Comparison of ENCODE assay signal across 21 cellular contexts in genomic region chr7:70015353-70015752, GRCh38.
DNase-seq lines count a peak whose midpoint lies in the region; ATAC-seq, FAIRE-seq and TF ChIP-seq lines count a peak whose summit lies in the region.
"Had no signal": no experiment of that assay in that cellular context is flagged by ENCODE, and none has a peak within 500 bp of the region (broad histone marks: within the 10 kb centered on the region; RNA-seq: fewer than 3 reads in every experiment).

No MANE protein-coding gene starts in this region.

- no peak for ATAC-seq in GM21526 (IDR thresholded peaks at IDR 0.05; ENCODE audit: low FRiP score, unreplicated experiment)
- no peak for ATAC-seq in stimulated activated naive CD8-positive, alpha-beta T cell treated with anti-CD3 and anti-CD28 coated beads, Interleukin-15, Interleukin-2, amounts not matched to agents 100 U/mL and 50 U/mL, for 24 hours
- ATAC-seq: GM23338, HepG2 had no signal

- no peak for FAIRE-seq in HTR-8/SVneo (lab: Jason Lieb, UNC)
- FAIRE-seq: GM12878, GM19239, H54, HepG2 had no signal

- CTCF ChIA-PET in HEK293 (lab: Yijun Ruan, JAX) (interaction anchor here (0.7 to 0.8 kb wide), 2 partner anchors 83 to 588 kb away, joined by 3 to 4 read pairs; no protein-coding TSS in a partner anchor), OCI-LY7 (lab: Charles Lee; ENCODE audit: unreplicated experiment) (no interaction called here)

- peak overlapping the region; percentile 12; the same call in 1 of the 2 replicates for H3K27ac ChIP-seq in BLaER1
- no peak overlapping the region for H3K27ac ChIP-seq in HEK293 (ENCODE audit: extremely low read depth, low read depth, low read length)
- no peak overlapping the region for H3K27ac ChIP-seq in OCI-LY7 (ENCODE audit: low read depth, low read length, poor library complexity, severe bottlenecking)
- peak overlapping the region; percentile 35 for H3K27ac ChIP-seq in smooth muscle cell (ENCODE audit: low read depth)

- H3K9me3 ChIP-seq in BLaER1 = no peaks in the 10 kb centered on the region
- H3K9me3 ChIP-seq in HEK293 (ENCODE audit: control insufficient read depth, insufficient read depth, low read depth, low read length) = no peaks in the 10 kb centered on the region
- 0 out of 2 replicates have a peak, but pooled peaks cover 5% of the 10 kb centered on the region for H3K9me3 ChIP-seq in OCI-LY7 (ENCODE audit: low read length)
- H3K9me3 ChIP-seq in smooth muscle cell (replicated peaks; ENCODE audit: low read depth) = no peaks in the 10 kb centered on the region
- H3K9me3 ChIP-seq: BE2C had no signal

- H3K36me3 ChIP-seq in BLaER1 = no peaks in the 10 kb centered on the region
- H3K36me3 ChIP-seq in HEK293 (ENCODE audit: control insufficient read depth in 2 of 2, insufficient read depth in 1 of 2, low read length in 2 of 2) = no peaks in the 10 kb centered on the region
- H3K36me3 ChIP-seq in OCI-LY7 (ENCODE audit: insufficient read depth, low read length) = no peaks in the 10 kb centered on the region
- H3K36me3 ChIP-seq in smooth muscle cell (ENCODE audit: low read depth) = no peaks in the 10 kb centered on the region
- H3K36me3 ChIP-seq: BE2C had no signal

- peaks cover 5% of the 10 kb centered on the region; the same call in 1 of the 2 replicates for H4K20me1 ChIP-seq in BLaER1
- H4K20me1 ChIP-seq in OCI-LY7 (ENCODE audit: insufficient read depth, low read length) = no peaks in the 10 kb centered on the region
- peaks cover 14% of the 10 kb centered on the region for H4K20me1 ChIP-seq in smooth muscle cell (ENCODE audit: low read depth)

- no peaks in the 10 kb centered on the region for H3K9me2 ChIP-seq in OCI-LY7 (ENCODE audit: insufficient read depth, low read length)

- H3K9ac ChIP-seq in BLaER1 = no peak overlapping the region
- H3K9ac ChIP-seq in smooth muscle cell (ENCODE audit: low read depth) = no peak overlapping the region

- DNase-seq in OCI-LY7 (ENCODE audit: low spot score) (no peak), smooth muscle cell (lab: John Stamatoyannopoulos, UW; ENCODE audit: unreplicated experiment) (no peak), HTR-8/SVneo (ENCODE audit: insufficient read length, low spot score) (no peak)
- DNase-seq in stimulated activated naive CD8-positive, alpha-beta T cell treated with anti-CD3 and anti-CD28 coated beads, Interleukin-15, Interleukin-2, amounts not matched to agents 100 U/mL and 50 U/mL, for 24 hours = no peak
- DNase-seq: 8988T; BE2C; CD4-positive, alpha-beta memory T cell; DMS153; DMS79; EL; HCEC 1CT; HFFc6; KBM-7 had no signal

- H3K79me2 ChIP-seq in OCI-LY7 (ENCODE audit: insufficient read depth, low read depth, low read length) (no peaks in the 10 kb centered on the region), smooth muscle cell (ENCODE audit: low read depth) (no peaks in the 10 kb centered on the region)

- no peak overlapping the region for H2AFZ ChIP-seq in OCI-LY7 (ENCODE audit: low read length)
- no peak overlapping the region for H2AFZ ChIP-seq in smooth muscle cell (ENCODE audit: low read depth)
- H2AFZ ChIP-seq: GM23338 had no signal

- no TSS peak for BruUV-seq in OCI-LY7 (replicated peaks; lab: Mats Ljungman, UMichigan)

- TF ChIP-seq CTCF in HEK293 (tag by site-specific recombination; IDR thresholded peaks at IDR 0.05) = no peak
- no peak for TF ChIP-seq CTCF in OCI-LY7 (conservative IDR thresholded peaks at IDR 0.05; ENCODE audit: low read length)
- TF ChIP-seq CTCF in smooth muscle cell (IDR thresholded peaks at IDR 0.05; ENCODE audit: borderline replicate concordance, insufficient read depth, poor library complexity, severe bottlenecking) = no peak

- POLR2A ChIA-PET in HEK293 (lab: Yijun Ruan, JAX) = no interaction called here
- POLR2A ChIA-PET in OCI-LY7 (lab: Charles Lee) = interaction anchor here (0.5 to 3.6 kb wide), 5 partner anchors 10 to 527 kb away, joined by 3 to 22 read pairs (median 4); no protein-coding TSS in a partner anchor

- intact Hi-C loops in OCI-LY7 (cut with micrococcal nuclease; ENCODE audit: unreplicated experiment) = no loop called here

- H3K4me1 ChIP-seq in BLaER1 (peaks cover 59% of the 10 kb centered on the region), HEK293 (ENCODE audit: control insufficient read depth, insufficient read depth, low read length) (peaks cover 25% of the 10 kb centered on the region), OCI-LY7 (ENCODE audit: insufficient read depth, low read length, poor library complexity, severe bottlenecking) (peaks cover 31% of the 10 kb centered on the region), smooth muscle cell (ENCODE audit: low read depth) (peaks cover 7% of the 10 kb centered on the region)
- H3K4me1 ChIP-seq: BE2C had no signal

- H3F3A ChIP-seq in smooth muscle cell (ENCODE audit: low read depth) = peaks cover 7% of the 10 kb centered on the region

- 87% methylated on average over 1 of the region's 1 CpG for WGBS in smooth muscle cell (ENCODE audit: low lambda C conversion rate)

- H3K27me3 ChIP-seq in BLaER1 = no peaks in the 10 kb centered on the region
- peaks cover 33% of the 10 kb centered on the region for H3K27me3 ChIP-seq in smooth muscle cell (ENCODE audit: low read depth)
- H3K27me3 ChIP-seq: BE2C had no signal

- peak overlapping the region; percentile 56 for H3K4me2 ChIP-seq in BLaER1
- peak overlapping the region; percentile 48; the same call in 1 of the 2 replicates for H3K4me2 ChIP-seq in OCI-LY7 (ENCODE audit: low read length)
- no peak overlapping the region for H3K4me2 ChIP-seq in smooth muscle cell
- H3K4me2 ChIP-seq: GM23338 had no signal

- H3K4me3 ChIP-seq in BLaER1 = no peak overlapping the region
- no peak overlapping the region for H3K4me3 ChIP-seq in HEK293 (ENCODE audit: low read depth, low read length)
- H3K4me3 ChIP-seq in OCI-LY7 (ENCODE audit: low read depth, low read length, poor library complexity, severe bottlenecking) = no peak overlapping the region
- H3K4me3 ChIP-seq in smooth muscle cell = no peak overlapping the region
- H3K4me3 ChIP-seq: GM12878, GM23338 had no signal

TF ChIP-seq in HEK293, 187 proteins besides CTCF, POLR2A, EP300 and RAD21:
- TF ChIP-seq ZNF843 (tag by site-specific recombination; IDR thresholded peaks at IDR 0.05) = 0 out of 2 replicates have a peak, but pooled peaks have one; percentile 23
- TF ChIP-seq ZBTB26 (tag by site-specific recombination; optimal IDR thresholded peaks at IDR 0.05) = no peak
- peak; percentile 83 for TF ChIP-seq FEZF1 (tag by site-specific recombination; IDR thresholded peaks at IDR 0.05)
- peak; percentile 65 for TF ChIP-seq PRDM6 (tag by site-specific recombination; IDR thresholded peaks at IDR 0.05)
- no peak for TF ChIP-seq ZNF600 (tag by site-specific recombination; IDR thresholded peaks at IDR 0.05)

Comparison
In these comparisons a context has a peak if more than half of its experiments do, and no peak if none do; other contexts are left out.
1. H3K27ac ChIP-seq: peak in BLaER1 (single experiment) and smooth muscle cell (single experiment); none in HEK293 (single experiment) and OCI-LY7 (single experiment).